In the genomic region with DNA sequence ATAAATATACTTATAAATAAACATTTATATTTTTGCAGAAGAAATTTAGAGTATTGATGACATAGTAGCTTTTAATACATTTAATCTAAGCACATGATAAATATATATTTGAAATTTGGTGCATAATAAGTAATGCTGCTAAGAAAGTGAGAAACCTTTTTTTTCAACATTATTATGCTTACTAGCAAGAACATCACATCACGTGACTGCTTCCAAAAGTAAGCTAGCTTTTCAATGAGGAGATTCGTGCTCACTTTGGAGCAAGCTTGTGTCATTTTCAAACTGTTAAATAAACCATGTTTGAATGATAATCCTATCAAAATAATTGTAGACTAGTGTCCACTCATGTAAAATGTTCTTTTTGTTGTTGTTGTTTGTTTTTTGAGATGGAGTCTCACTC, we compare ENCODE assay signal across 22 cellular contexts.
DNase-seq lines count a peak whose midpoint lies in the region; ATAC-seq, FAIRE-seq and TF ChIP-seq lines count a peak whose summit lies in the region.
"Had no signal": no experiment of that assay in that cellular context is flagged by ENCODE, and none has a peak within 500 bp of the region (broad histone marks: within the 10 kb centered on the region; RNA-seq: fewer than 3 reads in every experiment).

No MANE protein-coding gene starts in this region.

- FAIRE-seq in G401.6 (lab: Jason Lieb, UNC) (peak; percentile 65), GM12878 (lab: Jason Lieb, UNC) (no peak), kidney (lab: Jason Lieb, UNC) (peak; percentile 74)
- FAIRE-seq: A549, D721Med, GM12891, GM19239 had no signal

- TF ChIP-seq EP300 in GM12878 (IDR thresholded peaks at IDR 0.05; ENCODE audit: borderline replicate concordance in 1 of 2, control insufficient read depth in 1 of 2, low read depth in 2 of 2, low read length in 2 of 2), result no peak

- no peak overlapping the region for H2AFZ ChIP-seq in GM12878 (ENCODE audit: control insufficient read depth, low read depth, low read length)

- no peak for ATAC-seq in GM12878
- ATAC-seq in HG03025 (IDR thresholded peaks at IDR 0.05; ENCODE audit: low FRiP score, unreplicated experiment), result no peak
- ATAC-seq: A549; CD8-positive, alpha-beta T cell had no signal

- H3K4me3 Mint-ChIP-seq in MCF 10A (ENCODE audit: unreplicated experiment), result no peak overlapping the region
- H3K4me3 Mint-ChIP-seq: B cell; CD4-positive, alpha-beta T cell; CD8-positive, alpha-beta T cell had no signal

- TF ChIP-seq RAD21 in GM12878 (IDR thresholded peaks at IDR 0.05; ENCODE audit: insufficient read depth, low read depth, low read length), result no peak

- DNase-seq in breast epithelium (ENCODE audit: low spot score in 2 of 2) (no peak), MCF 10A (ENCODE audit: unreplicated experiment) (no peak), GM12878 (ENCODE audit: low read depth, low spot score) (no peak), kidney (no peak)
- no peak for DNase-seq in activated CD4-positive, alpha-beta T cell treated with anti-CD3 and anti-CD28 coated beads for 48 hours
- DNase-seq: AML-193; Caco-2; Calu3; CD4-positive, alpha-beta T cell; CD8-positive, alpha-beta T cell; DMS79 treated with DMSO at 0.1 percent for 48 hours; GDM1 had no signal

- H3K9me3 ChIP-seq in breast epithelium, result no peaks in the 10 kb centered on the region
- H3K9me3 ChIP-seq in GM12878 (replicated peaks; ENCODE audit: control insufficient read depth, insufficient read depth, low read length), result no peaks in the 10 kb centered on the region
- no peaks in the 10 kb centered on the region for H3K9me3 ChIP-seq in kidney (ENCODE audit: control insufficient read depth in 1 of 2, low read length in 2 of 2)
- H3K9me3 ChIP-seq: A549, Caco-2 had no signal

- no peak for TF ChIP-seq CTCF in breast epithelium (IDR thresholded peaks at IDR 0.05)
- TF ChIP-seq CTCF in MCF 10A (IDR thresholded peaks at IDR 0.05; ENCODE audit: unreplicated experiment), result no peak
- no peak for TF ChIP-seq CTCF in GM12878 (IDR thresholded peaks at IDR 0.05 in 2 of 3, conservative IDR thresholded peaks at IDR 0.05 in 1 of 3; ENCODE audit: control insufficient read depth in 2 of 3, extremely low read depth in 1 of 3, insufficient read depth in 1 of 3, low read depth in 3 of 3, low read length in 3 of 3)
- TF ChIP-seq CTCF in kidney (IDR thresholded peaks at IDR 0.05; ENCODE audit: borderline replicate concordance, extremely low read depth, insufficient read depth), result no peak

- H3K27me3 Mint-ChIP-seq in MCF 10A (ENCODE audit: insufficient read depth, unreplicated experiment), result no peaks in the 10 kb centered on the region
- H3K27me3 Mint-ChIP-seq: B cell; CD4-positive, alpha-beta T cell had no signal

- H3K36me3 ChIP-seq in breast epithelium, result no peaks in the 10 kb centered on the region
- H3K36me3 ChIP-seq in GM12878 (ENCODE audit: control insufficient read depth in 2 of 2, insufficient read depth in 2 of 2, low read length in 1 of 2), result no peaks in the 10 kb centered on the region
- H3K36me3 ChIP-seq in kidney (ENCODE audit: control insufficient read depth in 1 of 2, insufficient read depth in 2 of 2, low read length in 2 of 2), result no peaks in the 10 kb centered on the region
- H3K36me3 ChIP-seq: BLaER1 treated with 17β-estradiol and CSF1 and Interleukin-3, amounts not matched to agents 10 nM and 100 nM had no signal

- CTCF ChIA-PET in MCF 10A (lab: Yijun Ruan, JAX), result interaction anchor here (0.6 kb wide), 2 partner anchors 10 to 35 kb away, joined by 3 read pairs; no protein-coding TSS in a partner anchor
- CTCF ChIA-PET in GM12878 (lab: Yijun Ruan, JAX), result interaction anchor here (1.3 kb wide), 1 partner anchor 108 kb away, joined by 4 read pairs; no protein-coding TSS in a partner anchor

- RAD21 ChIA-PET in GM12878 (lab: Charles Lee; ENCODE audit: unreplicated experiment), result interaction anchor here (0.7 kb wide), 1 partner anchor 86 kb away, joined by 3 read pairs; no protein-coding TSS in a partner anchor

- H3K4me1 ChIP-seq in breast epithelium (peaks cover 8 to 20% of the 10 kb centered on the region in 2 donors), GM12878 (ENCODE audit: control insufficient read depth, insufficient read depth, low read length) (peaks cover 28% of the 10 kb centered on the region), kidney (ENCODE audit: control insufficient read depth in 1 of 2, insufficient read depth in 1 of 2, low read depth in 1 of 2, low read length in 2 of 2) (peaks cover 0 to 7% of the 10 kb centered on the region in 2 donors)

- BruUV-seq in MCF 10A (replicated peaks; lab: Mats Ljungman, UMichigan) (no TSS peak), GM12878 (replicated peaks; lab: Mats Ljungman, UMichigan) (no TSS peak)

- intact Hi-C loops in breast epithelium (cut with DNase I; ENCODE audit: low total_unique reads), result no loop called here
- intact Hi-C loops in MCF 10A (cut with micrococcal nuclease), result no loop called here
- intact Hi-C loops in GM12878 (cut with micrococcal nuclease; ENCODE audit: unreplicated experiment), result no loop called here
- intact Hi-C loops in kidney (cut with DNase I), result no loop called here

- TF ChIP-seq POLR2A in breast epithelium (IDR thresholded peaks at IDR 0.05), result no peak
- TF ChIP-seq POLR2A in GM12878 (IDR thresholded peaks at IDR 0.05; ENCODE audit: low read depth, low read length), result no peak

- no peaks in the 10 kb centered on the region for H3K9me3 Mint-ChIP-seq in MCF 10A (ENCODE audit: unreplicated experiment)
- H3K9me3 Mint-ChIP-seq: CD4-positive, alpha-beta T cell; CD8-positive, alpha-beta T cell had no signal

- SMC1A ChIA-PET in GM12878 (lab: Charles Lee; ENCODE audit: uncharacterized antibody, unreplicated experiment), result interaction anchor here (0.6 kb wide), 1 partner anchor 17 kb away, joined by 3 read pairs; no protein-coding TSS in a partner anchor

- no peak overlapping the region for H3K4me2 ChIP-seq in GM12878 (ENCODE audit: control insufficient read depth, insufficient read depth)
- H3K4me2 ChIP-seq: A549 had no signal

- H3K27ac ChIP-seq in breast epithelium, result peak overlapping the region; percentile 68 to 71
- H3K27ac ChIP-seq in GM12878 (ENCODE audit: control insufficient read depth, insufficient read depth), result no peak overlapping the region
- no peak overlapping the region for H3K27ac ChIP-seq in kidney (ENCODE audit: low read depth in 2 of 2, low read length in 2 of 2)
- H3K27ac ChIP-seq: 22Rv1, C4-2B had no signal

- H3K36me3 Mint-ChIP-seq in MCF 10A (ENCODE audit: insufficient read depth, unreplicated experiment), result no peaks in the 10 kb centered on the region
- H3K36me3 Mint-ChIP-seq: CD8-positive, alpha-beta T cell had no signal

- H3K4me3 ChIP-seq in breast epithelium (no peak overlapping the region), GM12878 (no peak overlapping the region), kidney (ENCODE audit: low read length in 2 of 2) (no peak overlapping the region)
- H3K4me3 ChIP-seq: A549; BLaER1 treated with 17β-estradiol and CSF1 and Interleukin-3, amounts not matched to agents 10 nM and 100 nM had no signal

- H3K79me2 ChIP-seq in GM12878 (ENCODE audit: control insufficient read depth, insufficient read depth, low read length), result no peaks in the 10 kb centered on the region

- POLR2A ChIA-PET in MCF 10A (lab: Yijun Ruan, JAX) (interaction anchor here (1.0 to 1.6 kb wide), 2 partner anchors 10 to 104 kb away, joined by 3 to 6 read pairs; no protein-coding TSS in a partner anchor), GM12878 (lab: Charles Lee) (interaction anchor here (0.6 to 0.7 kb wide), 2 partner anchors 10 to 78 kb away, joined by 7 to 8 read pairs; no protein-coding TSS in a partner anchor)

- in situ Hi-C loops in GM12878 (cut with MboI), result no loop called here

- no peak overlapping the region for H3K27ac Mint-ChIP-seq in MCF 10A (ENCODE audit: low read depth, unreplicated experiment)
- H3K27ac Mint-ChIP-seq: B cell; CD4-positive, alpha-beta T cell; CD8-positive, alpha-beta T cell had no signal

- H4K20me1 ChIP-seq in GM12878 (ENCODE audit: control insufficient read depth, insufficient read depth), result no peaks in the 10 kb centered on the region
- H4K20me1 ChIP-seq: BLaER1 treated with 17β-estradiol and CSF1 and Interleukin-3, amounts not matched to agents 10 nM and 100 nM had no signal

- H3K9ac ChIP-seq in GM12878 (ENCODE audit: control insufficient read depth, insufficient read depth, low read length), result no peak overlapping the region
- no peak overlapping the region for H3K9ac ChIP-seq in kidney (ENCODE audit: low read length in 2 of 2)
- H3K9ac ChIP-seq: BLaER1 treated with 17β-estradiol and CSF1 and Interleukin-3, amounts not matched to agents 10 nM and 100 nM had no signal

- WGBS in GM12878 (ENCODE audit: insufficient coverage, insufficient replicate concordance, low lambda C conversion rate, missing lambda C conversion rate), result 40% methylated on average over 2 of the region's 2 CpGs

- peaks cover 24% of the 10 kb centered on the region for H3K4me1 Mint-ChIP-seq in MCF 10A (ENCODE audit: insufficient read depth, unreplicated experiment)

- H3K27me3 ChIP-seq in breast epithelium, result no peaks in the 10 kb centered on the region
- no peaks in the 10 kb centered on the region; a peak in 1 of 4 replicates for H3K27me3 ChIP-seq in GM12878 (replicated peaks in 1 of 2; ENCODE audit: control insufficient read depth in 2 of 2, insufficient read depth in 2 of 2, low read length in 1 of 2)
- H3K27me3 ChIP-seq: BLaER1 treated with 17β-estradiol and CSF1 and Interleukin-3, amounts not matched to agents 10 nM and 100 nM had no signal

TF ChIP-seq in GM12878, 131 proteins besides CTCF, POLR2A, EP300 and RAD21:
- TF ChIP-seq MTA3 (IDR thresholded peaks at IDR 0.05; ENCODE audit: borderline replicate concordance, low read length) (no peak), SIX5 (IDR thresholded peaks at IDR 0.05; ENCODE audit: low read depth, low read length, severe bottlenecking) (no peak), RAD51 (IDR thresholded peaks at IDR 0.05) (peak; percentile 50; the same call in 1 of the 2 replicates), MTA2 (IDR thresholded peaks at IDR 0.05; ENCODE audit: low read depth) (no peak)

Comparison
In these comparisons a context has a peak if more than half of its experiments do, and no peak if none do; other contexts are left out.
1. H3K27ac ChIP-seq: peak in breast epithelium (2 of 2); none in GM12878 (single experiment) and kidney (0 of 2).